In genomic region chr1:27429029-27429425, GRCh38 we compare ENCODE assay signal across 9 cellular contexts. TPM values are rescaled to one million over a fixed set of nuclear protein-coding genes. Genes with fewer than 3 reads are reported as not detected.
DNase-seq lines count a peak whose midpoint lies in the region; ATAC-seq and TF ChIP-seq lines count a peak whose summit lies in the region.
"Had no signal": no experiment of that assay in that cellular context is flagged by ENCODE, and none has a peak within 500 bp of the region (broad histone marks: within the 10 kb centered on the region; RNA-seq: fewer than 3 reads in every experiment).

No MANE protein-coding gene starts in this region.

- no peak overlapping the region for H3K23ac ChIP-seq in mesenchymal stem cell (ENCODE audit: low read length in 2 of 2)

- H2BK12ac ChIP-seq in mesenchymal stem cell (ENCODE audit: low read length in 2 of 2): no peak overlapping the region

- intact Hi-C loops in activated CD4-positive, alpha-beta T cell treated with anti-CD3 and anti-CD28 coated beads for 36 hours (cut with DNase I, micrococcal nuclease): loop anchor here in 1 of 2 experiments (2.0 kb wide), 1 partner anchor 16 kb away; no protein-coding TSS in a partner anchor
- intact Hi-C loops in PC-3 (cut with micrococcal nuclease): no loop called here

- H3K4me1 ChIP-seq in mesenchymal stem cell (ENCODE audit: control insufficient read depth, insufficient read depth, low read depth, low read length): peaks cover 11% of the 10 kb centered on the region
- peaks cover 54% of the 10 kb centered on the region for H3K4me1 ChIP-seq in thymus (ENCODE audit: control insufficient read depth, insufficient read depth, low read length)
- H3K4me1 ChIP-seq in PC-3 (ENCODE audit: insufficient read depth, low read length): no peaks in the 10 kb centered on the region

- BruUV-seq in PC-3 (replicated peaks; lab: Mats Ljungman, UMichigan): no TSS peak

- H3K9ac ChIP-seq in mesenchymal stem cell (ENCODE audit: low read length) (peak overlapping the region; percentile 28), PC-3 (ENCODE audit: low read length) (no peak overlapping the region)

- H3K9me3 Mint-ChIP-seq in activated CD4-positive, alpha-beta T cell treated with anti-CD3 and anti-CD28 coated beads for 36 hours (ENCODE audit: low read depth): no peaks in the 10 kb centered on the region

- H3K4me3 Mint-ChIP-seq in activated CD4-positive, alpha-beta T cell treated with anti-CD3 and anti-CD28 coated beads for 36 hours: peak overlapping the region; percentile 71

- H3K27ac Mint-ChIP-seq in activated CD4-positive, alpha-beta T cell treated with anti-CD3 and anti-CD28 coated beads for 36 hours: peak overlapping the region; percentile 96

- peaks cover 36% of the 10 kb centered on the region for H3K79me1 ChIP-seq in mesenchymal stem cell (replicated peaks; ENCODE audit: low read length, poor library complexity, severe bottlenecking)

- no peaks in the 10 kb centered on the region for H3K27me3 Mint-ChIP-seq in activated CD4-positive, alpha-beta T cell treated with anti-CD3 and anti-CD28 coated beads for 36 hours

- ATAC-seq in activated CD4-positive, alpha-beta T cell treated with anti-CD3 and anti-CD28 coated beads for 36 hours: peak; percentile 35
- ATAC-seq in PC-3 (no peak), HG03442 (IDR thresholded peaks at IDR 0.05; ENCODE audit: unreplicated experiment) (no peak)

- H2BK120ac ChIP-seq in mesenchymal stem cell (ENCODE audit: low read depth, low read length): no peak overlapping the region

- H2AFZ ChIP-seq in mesenchymal stem cell (ENCODE audit: low read depth, low read length) (no peak overlapping the region), PC-3 (ENCODE audit: low read length) (no peak overlapping the region)

- H2AK5ac ChIP-seq in mesenchymal stem cell (ENCODE audit: low read length, severe bottlenecking): no peak overlapping the region

- POLR2A ChIA-PET in activated CD4-positive, alpha-beta T cell treated with anti-CD3 and anti-CD28 coated beads for 36 hours (lab: Charles Lee): interaction anchor here (0.6 to 2.3 kb wide), 3 partner anchors 17 to 777 kb away, joined by 3 to 8 read pairs (median 4); no protein-coding TSS in a partner anchor
- POLR2A ChIA-PET in PC-3 (lab: Charles Lee; ENCODE audit: unreplicated experiment): no interaction called here

- H4K8ac ChIP-seq in mesenchymal stem cell (ENCODE audit: low read length): no peak overlapping the region

- H3K79me2 ChIP-seq in PC-3 (ENCODE audit: low read length): peaks cover 53% of the 10 kb centered on the region

- H3K27ac ChIP-seq in caudate nucleus (ENCODE audit: low read depth, low read length): peak overlapping the region; percentile 90
- no peak overlapping the region for H3K27ac ChIP-seq in mesenchymal stem cell (ENCODE audit: low read length, poor library complexity, severe bottlenecking)
- peak overlapping the region; percentile 81 for H3K27ac ChIP-seq in thymus (ENCODE audit: low read depth)
- no peak overlapping the region for H3K27ac ChIP-seq in PC-3 (ENCODE audit: low read length)

- no peak for TF ChIP-seq CTCF in PC-3 (conservative IDR thresholded peaks at IDR 0.05; ENCODE audit: low read depth, low read length)

- H4K20me1 ChIP-seq in PC-3 (ENCODE audit: low read length): no peaks in the 10 kb centered on the region

- H3K14ac ChIP-seq in mesenchymal stem cell (ENCODE audit: low read length in 2 of 2): no peak overlapping the region

- H3K4me2 ChIP-seq in mesenchymal stem cell (ENCODE audit: low read length, poor library complexity, severe bottlenecking): no peak overlapping the region
- H3K4me2 ChIP-seq in PC-3 (ENCODE audit: low read length): no peak overlapping the region

- H4K91ac ChIP-seq in mesenchymal stem cell (ENCODE audit: low read length): no peak overlapping the region

- peaks cover 14 to 44% of the 10 kb centered on the region in 2 experiments for H3K36me3 ChIP-seq in mesenchymal stem cell (ENCODE audit: control insufficient read depth in 1 of 2, insufficient read depth in 2 of 2, low read depth in 1 of 2, low read length in 2 of 2)
- peaks cover 13% of the 10 kb centered on the region for H3K36me3 ChIP-seq in thymus (ENCODE audit: control insufficient read depth, insufficient read depth)
- H3K36me3 ChIP-seq in PC-3 (ENCODE audit: low read depth, low read length): peaks cover 24% of the 10 kb centered on the region

- H3K27me3 ChIP-seq in mesenchymal stem cell (ENCODE audit: control insufficient read depth in 1 of 2, insufficient read depth in 1 of 2, low read length in 2 of 2): no peaks in the 10 kb centered on the region
- H3K27me3 ChIP-seq in thymus (ENCODE audit: control insufficient read depth, insufficient read depth): no peaks in the 10 kb centered on the region
- no peaks in the 10 kb centered on the region for H3K27me3 ChIP-seq in PC-3 (ENCODE audit: low read length)
- H3K27me3 ChIP-seq: MG63 had no signal

- H2BK5ac ChIP-seq in mesenchymal stem cell (ENCODE audit: low read depth, low read length, poor library complexity, severe bottlenecking): no peak overlapping the region

- H3K4ac ChIP-seq in mesenchymal stem cell (ENCODE audit: low read depth in 1 of 2, low read length in 2 of 2): no peak overlapping the region

- H3F3A ChIP-seq in PC-3 (ENCODE audit: low read length, unreplicated experiment): peaks cover 7% of the 10 kb centered on the region

- no peak overlapping the region for H2BK15ac ChIP-seq in mesenchymal stem cell (ENCODE audit: low read depth, poor library complexity, severe bottlenecking)

- H3K4me1 Mint-ChIP-seq in activated CD4-positive, alpha-beta T cell treated with anti-CD3 and anti-CD28 coated beads for 36 hours: peaks cover 75% of the 10 kb centered on the region

- no peak overlapping the region for H3K4me3 ChIP-seq in mesenchymal stem cell (ENCODE audit: insufficient read depth in 1 of 2, low read depth in 1 of 2, low read length in 2 of 2)
- peak overlapping the region; percentile 3 for H3K4me3 ChIP-seq in thymus (ENCODE audit: low read length)
- H3K4me3 ChIP-seq in PC-3 (ENCODE audit: low read length): no peak overlapping the region
- H3K4me3 ChIP-seq: MG63 had no signal

- H3K9me3 ChIP-seq in mesenchymal stem cell (ENCODE audit: control insufficient read depth, low read length): no peaks in the 10 kb centered on the region
- H3K9me3 ChIP-seq in thymus (ENCODE audit: control insufficient read depth): no peaks in the 10 kb centered on the region
- no peaks in the 10 kb centered on the region for H3K9me3 ChIP-seq in PC-3 (ENCODE audit: low read length)
- H3K9me3 ChIP-seq: MG63 had no signal

- peaks cover 26% of the 10 kb centered on the region for H3K36me3 Mint-ChIP-seq in activated CD4-positive, alpha-beta T cell treated with anti-CD3 and anti-CD28 coated beads for 36 hours (ENCODE audit: low read depth)

- no peak overlapping the region for H3K18ac ChIP-seq in mesenchymal stem cell (ENCODE audit: low read depth in 1 of 2, low read length in 2 of 2)

- 38% methylated on average over 2 of the region's 2 CpGs for WGBS in mesenchymal stem cell
- WGBS in thymus: 33% methylated on average over 2 of the region's 2 CpGs

- no peaks in the 10 kb centered on the region for H3K9me2 ChIP-seq in PC-3 (replicated peaks; ENCODE audit: low read length)

- CTCF ChIA-PET in activated CD4-positive, alpha-beta T cell treated with anti-CD3 and anti-CD28 coated beads for 36 hours (lab: Charles Lee): interaction anchor here (0.6 to 5.4 kb wide), 9 partner anchors 9 to 240 kb away, joined by 3 to 61 read pairs (median 4); no protein-coding TSS in a partner anchor
- CTCF ChIA-PET in PC-3 (lab: Charles Lee): no interaction called here

- no peak for DNase-seq in activated CD4-positive, alpha-beta T cell treated with anti-CD3 and anti-CD28 coated beads for 36 hours
- no peak for DNase-seq in activated CD4-positive, alpha-beta T cell treated with anti-CD3 and anti-CD28 coated beads for 1 hour
- DNase-seq in caudate nucleus (lab: John Stamatoyannopoulos, UW): no peak
- peak; percentile 8 for DNase-seq in mesenchymal stem cell
- no peak for DNase-seq in PC-3
- DNase-seq in stimulated activated CD4-positive, alpha-beta T cell treated with anti-CD3 and anti-CD28 coated beads, Interleukin-4, amount 100 ng/mL, for 24 hours: no peak
- DNase-seq: MG63 had no signal

RNA-seq across cellular contexts. Expression of gene GPR3, which starts 36.6 kb away (rescaled TPM):
- 1 to 10 TPM; 1.1 to 1.3 TPM for total RNA-seq in activated CD4-positive, alpha-beta T cell treated with anti-CD3 and anti-CD28 coated beads for 36 hours
- polyA plus RNA-seq in mesenchymal stem cell (2013, experiment 1 of 2): 3.9 TPM
- 4.4 TPM for polyA plus RNA-seq in mesenchymal stem cell (2013, experiment 2 of 2)
- 0.37 TPM for polyA plus RNA-seq in thymus
- 4.7 TPM in 2 replicates for total RNA-seq in PC-3 (2014; rRNA removed)

RNA-seq across cellular contexts. Expression of gene CD164L2, which starts 45.9 kb away (rescaled TPM):
- total RNA-seq in activated CD4-positive, alpha-beta T cell treated with anti-CD3 and anti-CD28 coated beads for 36 hours: not detected
- not detected for polyA plus RNA-seq in mesenchymal stem cell (2013, experiment 1 of 2)
- not detected for polyA plus RNA-seq in mesenchymal stem cell (2013, experiment 2 of 2)
- polyA plus RNA-seq in thymus: 2.4 TPM
- 0.40 and 0.47 TPM in 2 replicates for total RNA-seq in PC-3 (2014; rRNA removed)

RNA-seq across cellular contexts. Expression of gene FCN3, which starts 54.4 kb away (rescaled TPM):
- total RNA-seq in activated CD4-positive, alpha-beta T cell treated with anti-CD3 and anti-CD28 coated beads for 36 hours: not detected
- polyA plus RNA-seq in mesenchymal stem cell (2013, experiment 1 of 2): not detected
- polyA plus RNA-seq in mesenchymal stem cell (2013, experiment 2 of 2): not detected
- polyA plus RNA-seq in thymus: 10.7 TPM
- total RNA-seq in PC-3 (2014; rRNA removed): not detected in 2 replicates

Comparison
In these comparisons a context has a peak if more than half of its experiments do, and no peak if none do; other contexts are left out.
1. H3K27ac ChIP-seq: peak in caudate nucleus (single experiment) and thymus (single experiment); none in mesenchymal stem cell (single experiment) and PC-3 (single experiment).